Comparison of ENCODE assay signal across 8 cellular contexts in genomic region chr19:23817519-23817918, GRCh38. TPM values are rescaled to one million over a fixed set of nuclear protein-coding genes. Genes with fewer than 3 reads are reported as not detected.
DNase-seq lines count a peak whose midpoint lies in the region; ATAC-seq and TF ChIP-seq lines count a peak whose summit lies in the region.

No MANE protein-coding gene starts in this region.

- no peak overlapping the region for H2AFZ ChIP-seq in Karpas-422 (ENCODE audit: low read length)

- intact Hi-C loops in uterus (cut with DNase I; ENCODE audit: low total_unique reads) = no loop called here

- peaks cover 37% of the 10 kb centered on the region for H3K9me3 ChIP-seq in Karpas-422 (ENCODE audit: low read length)
- H3K9me3 ChIP-seq in iPS DF 6.9 (ENCODE audit: control insufficient read depth, insufficient read depth, low read length) = peaks cover under 1% of the 10 kb centered on the region; the same call in 1 of the 2 replicates
- no peaks in the 10 kb centered on the region for H3K9me3 ChIP-seq in uterus

- ATAC-seq in HG02840 (IDR thresholded peaks at IDR 0.05; ENCODE audit: low FRiP score, unreplicated experiment) (no peak), GM19395 (IDR thresholded peaks at IDR 0.05; ENCODE audit: unreplicated experiment) (no peak)

- DNase-seq in Daoy (ENCODE audit: low read depth) (peak; percentile 32), Karpas-422 (peak; percentile 63), activated T-cell treated with anti-CD3 and anti-CD28 coated beads for 48 hours (ENCODE audit: low read depth) (peak; percentile 15), iPS DF 6.9 (ENCODE audit: low read depth, low spot score) (peak; percentile 25), uterus (peak; percentile 54 to 62), NCI-H187 (lab: John Stamatoyannopoulos, UW) (no peak)

- TF ChIP-seq POLR2A in uterus (IDR thresholded peaks at IDR 0.05) = no peak

- peak in 3 of 4 experiments; percentile 19 to 28 (median 20) for TF ChIP-seq CTCF in uterus (IDR thresholded peaks at IDR 0.05)

- H3K9ac ChIP-seq in Karpas-422 (ENCODE audit: low read length) = no peak overlapping the region

- H3K79me2 ChIP-seq in Karpas-422 (ENCODE audit: low read length) = no peaks in the 10 kb centered on the region

- H4K20me1 ChIP-seq in Karpas-422 (ENCODE audit: insufficient read depth, low read depth, low read length) = no peaks in the 10 kb centered on the region

- H3K4me2 ChIP-seq in Karpas-422 (ENCODE audit: low read depth, low read length, poor library complexity, severe bottlenecking) = no peak overlapping the region

- WGBS in iPS DF 6.9 (ENCODE audit: insufficient coverage, insufficient read length) = no CpG with 5 or more reads among the region's 4 CpGs

- H3K4me1 ChIP-seq in Karpas-422 (ENCODE audit: low read length) = no peaks in the 10 kb centered on the region
- no peaks in the 10 kb centered on the region for H3K4me1 ChIP-seq in iPS DF 6.9 (ENCODE audit: control insufficient read depth, insufficient read depth, low read length)
- H3K4me1 ChIP-seq in uterus = no peaks in the 10 kb centered on the region

- H3K27ac ChIP-seq in Karpas-422 (ENCODE audit: low read length) = no peak overlapping the region
- no peak overlapping the region for H3K27ac ChIP-seq in iPS DF 6.9 (ENCODE audit: low read length)
- no peak overlapping the region for H3K27ac ChIP-seq in uterus

- no peaks in the 10 kb centered on the region for H3K27me3 ChIP-seq in Karpas-422 (ENCODE audit: low read length)
- no peaks in the 10 kb centered on the region for H3K27me3 ChIP-seq in iPS DF 6.9 (ENCODE audit: control insufficient read depth, insufficient read depth, low read length)
- no peaks in the 10 kb centered on the region for H3K27me3 ChIP-seq in uterus

- H3K36me3 ChIP-seq in Karpas-422 (ENCODE audit: insufficient read depth, low read length) = peaks cover 20% of the 10 kb centered on the region
- H3K36me3 ChIP-seq in iPS DF 6.9 (ENCODE audit: control insufficient read depth, insufficient read depth, low read length) = no peaks in the 10 kb centered on the region
- no peaks in the 10 kb centered on the region for H3K36me3 ChIP-seq in uterus

- no peak overlapping the region for H3K4me3 ChIP-seq in Karpas-422 (ENCODE audit: low read length)
- H3K4me3 ChIP-seq in iPS DF 6.9 (ENCODE audit: low read length) = no peak overlapping the region
- no peak overlapping the region for H3K4me3 ChIP-seq in uterus

- no peaks in the 10 kb centered on the region for H3K9me2 ChIP-seq in Karpas-422 (replicated peaks; ENCODE audit: insufficient read depth, low read length)

RNA-seq across cellular contexts. Expression of gene ZNF681, which starts 58.8 kb away (rescaled TPM):
- 1.9 and 2.2 TPM in 2 replicates for total RNA-seq in Daoy (2014; rRNA removed; shearing (Covaris generic))
- total RNA-seq in Karpas-422 (2014; rRNA removed; shearing (Covaris generic); ENCODE audit: low replicate concordance) = 7.4 and 8.1 TPM in 2 replicates
- 1 to 10 TPM in 3 of 4 donors, under 1 TPM in 1; 0.26 to 7.3 (median 2.7) TPM for total RNA-seq in uterus

Comparison
In these comparisons a context has a peak if more than half of its experiments do, and no peak if none do; other contexts are left out.
1. DNase-seq: peak in Daoy (single experiment), Karpas-422 (single experiment), activated T-cell treated with anti-CD3 and anti-CD28 coated beads for 48 hours (single experiment), iPS DF 6.9 (single experiment) and uterus (2 of 2); none in NCI-H187 (0 of 2).